Comparison of ENCODE assay signal across 1 cellular context in the genomic region with DNA sequence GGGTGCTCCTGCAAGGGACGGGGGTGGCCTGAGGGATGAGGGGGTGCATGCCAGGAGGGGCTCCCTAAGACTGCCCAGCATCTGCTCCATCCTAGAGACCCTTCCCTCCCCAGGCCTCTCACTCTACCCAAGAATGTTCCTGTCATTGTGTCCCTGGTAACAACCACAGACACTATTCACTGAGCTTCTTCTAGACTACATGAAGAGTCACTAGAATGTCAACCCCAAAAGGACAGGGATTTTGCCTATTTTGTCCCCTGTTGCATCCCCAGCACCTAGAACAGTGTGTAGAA.
TF ChIP-seq lines count a peak whose summit lies in the region.

No MANE protein-coding gene starts in this region.

TF ChIP-seq in HepG2, 621 proteins besides CTCF, POLR2A, EP300 and RAD21:
- TF ChIP-seq AKAP8 (CRISPR knock-in tag; IDR thresholded peaks at IDR 0.05) (0 out of 2 replicates have a peak, but pooled peaks have one; percentile 25), NFIB (CRISPR knock-in tag; IDR thresholded peaks at IDR 0.05; ENCODE audit: borderline replicate concordance) (0 out of 2 replicates have a peak, but pooled peaks have one; percentile 48), GABPB1 (CRISPR knock-in tag; IDR thresholded peaks at IDR 0.05) (no peak), ZNF3 (CRISPR knock-in tag; IDR thresholded peaks at IDR 0.05) (no peak), ZNF430 (CRISPR knock-in tag; IDR thresholded peaks at IDR 0.05) (peak; percentile 67; the same call in 1 of the 2 replicates), AGO1 (IDR thresholded peaks at IDR 0.05; ENCODE audit: low read depth, low read length, poor library complexity, severe bottlenecking) (peak; percentile 1), SALL1 (CRISPR knock-in tag; IDR thresholded peaks at IDR 0.05) (peak; percentile 3; the same call in 1 of the 2 replicates), POLR2G (IDR thresholded peaks at IDR 0.05; ENCODE audit: low read depth, low read length) (no peak), ZNF605 (CRISPR knock-in tag; IDR thresholded peaks at IDR 0.05) (peak; percentile 76; the same call in 1 of the 2 replicates), SMYD3 (CRISPR knock-in tag; IDR thresholded peaks at IDR 0.05) (0 out of 2 replicates have a peak, but pooled peaks have one; percentile 5), MXI1 (IDR thresholded peaks at IDR 0.05; ENCODE audit: borderline replicate concordance, low read depth, low read length) (no peak), TBL1XR1 (IDR thresholded peaks at IDR 0.05; ENCODE audit: borderline replicate concordance, low read length, partially characterized antibody) (no peak), TARDBP (CRISPR knock-in tag; IDR thresholded peaks at IDR 0.05) (0 out of 2 replicates have a peak, but pooled peaks have one; percentile 15)
- TF ChIP-seq, protein P1, sequence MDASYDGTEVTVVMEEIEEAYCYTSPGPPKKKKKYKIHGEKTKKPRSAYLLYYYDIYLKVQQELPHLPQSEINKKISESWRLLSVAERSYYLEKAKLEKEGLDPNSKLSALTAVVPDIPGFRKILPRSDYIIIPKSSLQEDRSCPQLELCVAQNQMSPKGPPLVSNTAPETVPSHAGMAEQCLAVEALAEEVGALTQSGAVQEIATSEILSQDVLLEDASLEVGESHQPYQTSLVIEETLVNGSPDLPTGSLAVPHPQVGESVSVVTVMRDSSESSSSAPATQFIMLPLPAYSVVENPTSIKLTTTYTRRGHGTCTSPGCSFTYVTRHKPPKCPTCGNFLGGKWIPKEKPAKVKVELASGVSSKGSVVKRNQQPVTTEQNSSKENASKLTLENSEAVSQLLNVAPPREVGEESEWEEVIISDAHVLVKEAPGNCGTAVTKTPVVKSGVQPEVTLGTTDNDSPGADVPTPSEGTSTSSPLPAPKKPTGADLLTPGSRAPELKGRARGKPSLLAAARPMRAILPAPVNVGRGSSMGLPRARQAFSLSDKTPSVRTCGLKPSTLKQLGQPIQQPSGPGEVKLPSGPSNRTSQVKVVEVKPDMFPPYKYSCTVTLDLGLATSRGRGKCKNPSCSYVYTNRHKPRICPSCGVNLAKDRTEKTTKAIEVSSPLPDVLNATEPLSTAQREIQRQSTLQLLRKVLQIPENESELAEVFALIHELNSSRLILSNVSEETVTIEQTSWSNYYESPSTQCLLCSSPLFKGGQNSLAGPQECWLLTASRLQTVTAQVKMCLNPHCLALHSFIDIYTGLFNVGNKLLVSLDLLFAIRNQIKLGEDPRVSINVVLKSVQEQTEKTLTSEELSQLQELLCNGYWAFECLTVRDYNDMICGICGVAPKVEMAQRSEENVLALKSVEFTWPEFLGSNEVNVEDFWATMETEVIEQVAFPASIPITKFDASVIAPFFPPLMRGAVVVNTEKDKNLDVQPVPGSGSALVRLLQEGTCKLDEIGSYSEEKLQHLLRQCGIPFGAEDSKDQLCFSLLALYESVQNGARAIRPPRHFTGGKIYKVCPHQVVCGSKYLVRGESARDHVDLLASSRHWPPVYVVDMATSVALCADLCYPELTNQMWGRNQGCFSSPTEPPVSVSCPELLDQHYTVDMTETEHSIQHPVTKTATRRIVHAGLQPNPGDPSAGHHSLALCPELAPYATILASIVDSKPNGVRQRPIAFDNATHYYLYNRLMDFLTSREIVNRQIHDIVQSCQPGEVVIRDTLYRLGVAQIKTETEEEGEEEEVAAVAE (CRISPR knock-in tag; IDR thresholded peaks at IDR 0.05; ENCODE audit: borderline replicate concordance): no peak
- TF ChIP-seq, protein P2, sequence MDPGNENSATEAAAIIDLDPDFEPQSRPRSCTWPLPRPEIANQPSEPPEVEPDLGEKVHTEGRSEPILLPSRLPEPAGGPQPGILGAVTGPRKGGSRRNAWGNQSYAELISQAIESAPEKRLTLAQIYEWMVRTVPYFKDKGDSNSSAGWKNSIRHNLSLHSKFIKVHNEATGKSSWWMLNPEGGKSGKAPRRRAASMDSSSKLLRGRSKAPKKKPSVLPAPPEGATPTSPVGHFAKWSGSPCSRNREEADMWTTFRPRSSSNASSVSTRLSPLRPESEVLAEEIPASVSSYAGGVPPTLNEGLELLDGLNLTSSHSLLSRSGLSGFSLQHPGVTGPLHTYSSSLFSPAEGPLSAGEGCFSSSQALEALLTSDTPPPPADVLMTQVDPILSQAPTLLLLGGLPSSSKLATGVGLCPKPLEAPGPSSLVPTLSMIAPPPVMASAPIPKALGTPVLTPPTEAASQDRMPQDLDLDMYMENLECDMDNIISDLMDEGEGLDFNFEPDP (CRISPR knock-in tag; conservative IDR thresholded peaks at IDR 0.05): no peak
- TF ChIP-seq, protein P3, sequence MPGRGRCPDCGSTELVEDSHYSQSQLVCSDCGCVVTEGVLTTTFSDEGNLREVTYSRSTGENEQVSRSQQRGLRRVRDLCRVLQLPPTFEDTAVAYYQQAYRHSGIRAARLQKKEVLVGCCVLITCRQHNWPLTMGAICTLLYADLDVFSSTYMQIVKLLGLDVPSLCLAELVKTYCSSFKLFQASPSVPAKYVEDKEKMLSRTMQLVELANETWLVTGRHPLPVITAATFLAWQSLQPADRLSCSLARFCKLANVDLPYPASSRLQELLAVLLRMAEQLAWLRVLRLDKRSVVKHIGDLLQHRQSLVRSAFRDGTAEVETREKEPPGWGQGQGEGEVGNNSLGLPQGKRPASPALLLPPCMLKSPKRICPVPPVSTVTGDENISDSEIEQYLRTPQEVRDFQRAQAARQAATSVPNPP (CRISPR knock-in tag; IDR thresholded peaks at IDR 0.05): no peak
- TF ChIP-seq, protein P4, sequence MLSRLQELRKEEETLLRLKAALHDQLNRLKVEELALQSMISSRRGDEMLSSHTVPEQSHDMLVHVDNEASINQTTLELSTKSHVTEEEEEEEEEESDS (CRISPR knock-in tag; IDR thresholded peaks at IDR 0.05; ENCODE audit: borderline replicate concordance): no peak
- TF ChIP-seq, protein P5, sequence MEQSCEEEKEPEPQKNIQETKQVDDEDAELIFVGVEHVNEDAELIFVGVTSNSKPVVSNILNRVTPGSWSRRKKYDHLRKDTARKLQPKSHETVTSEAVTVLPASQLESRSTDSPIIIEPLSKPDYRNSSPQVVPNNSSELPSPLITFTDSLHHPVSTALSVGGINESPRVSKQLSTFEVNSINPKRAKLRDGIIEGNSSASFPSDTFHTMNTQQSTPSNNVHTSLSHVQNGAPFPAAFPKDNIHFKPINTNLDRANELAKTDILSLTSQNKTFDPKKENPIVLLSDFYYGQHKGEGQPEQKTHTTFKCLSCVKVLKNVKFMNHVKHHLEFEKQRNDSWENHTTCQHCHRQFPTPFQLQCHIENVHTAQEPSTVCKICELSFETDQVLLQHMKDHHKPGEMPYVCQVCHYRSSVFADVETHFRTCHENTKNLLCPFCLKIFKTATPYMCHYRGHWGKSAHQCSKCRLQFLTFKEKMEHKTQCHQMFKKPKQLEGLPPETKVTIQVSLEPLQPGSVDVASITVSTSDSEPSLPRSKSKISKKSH (CRISPR knock-in tag; IDR thresholded peaks at IDR 0.05; ENCODE audit: borderline replicate concordance): no peak
